ENCODE assay signal across 24 cellular contexts in the genomic region with DNA sequence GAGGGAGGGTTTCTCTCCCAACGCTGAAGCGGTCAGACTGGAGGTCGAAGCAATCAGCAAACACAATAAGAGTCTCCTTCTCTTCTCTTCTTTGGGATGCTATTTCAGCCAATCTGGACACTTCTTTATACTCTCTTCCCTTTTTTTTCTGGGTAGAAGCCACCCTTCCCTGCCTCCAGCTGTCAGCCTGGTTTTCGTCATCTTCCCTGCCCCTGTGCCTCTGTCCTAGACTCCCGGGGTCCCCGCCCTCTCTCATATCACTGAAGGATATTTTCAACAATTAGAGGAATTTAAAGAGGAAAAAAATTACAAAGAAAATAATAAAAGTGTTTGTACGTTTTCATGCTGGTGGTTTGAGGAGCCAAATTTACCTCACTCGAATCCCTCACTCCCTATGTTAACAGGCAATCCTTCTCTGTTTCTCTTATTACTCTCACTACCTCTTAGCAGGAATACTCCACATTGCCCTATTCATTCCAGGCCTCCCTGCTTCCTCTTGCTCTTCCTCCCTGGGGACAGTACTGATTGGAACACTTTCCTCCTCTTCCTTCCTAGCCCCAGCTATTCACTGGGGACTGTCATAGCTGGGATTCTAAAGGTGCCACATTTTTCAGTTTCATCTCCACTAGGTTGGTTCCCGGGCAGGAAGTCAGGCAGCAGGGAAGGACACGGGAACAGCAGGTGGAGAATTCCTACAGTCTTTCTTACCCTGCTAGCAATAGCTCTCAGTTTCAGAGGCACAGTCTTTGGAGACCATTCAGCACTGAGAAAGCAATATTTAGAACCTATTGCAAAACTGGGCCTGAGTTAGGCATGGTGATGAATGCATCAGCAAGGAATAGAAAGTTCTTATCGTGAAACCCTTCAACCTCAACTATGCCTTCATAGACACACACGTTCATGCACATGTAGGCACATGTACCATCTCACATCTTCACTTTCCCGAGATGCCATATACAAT.
"Had no signal": no experiment of that assay in that cellular context is flagged by ENCODE, and none has a peak within 500 bp of the region (broad histone marks: within the 10 kb centered on the region; RNA-seq: fewer than 3 reads in every experiment).

No MANE protein-coding gene starts in this region.

- H3K9me3 ChIP-seq: mucosa of descending colon, tibial nerve had no signal

- H3K9me3 Mint-ChIP-seq: activated B cell treated with CpG ODN at 0.5 μM for 24 hours; activated naive CD8-positive, alpha-beta T cell treated with anti-CD3 and anti-CD28 coated beads for 36 hours; activated T-cell treated with anti-CD3 and anti-CD28 coated beads, Interleukin-2, amount 50 U/mL, for 24 hours; stimulated activated naive CD8-positive, alpha-beta T cell treated with anti-CD3 and anti-CD28 coated beads, Interleukin-15, amount 100 ng/mL, for 72 hours; T-helper 1 cell treated with Interleukin-12 subunit alpha and Interleukin-12 subunit beta and Interleukin-4 antibody, amounts not matched to agents 30 μg/mL and 1 μg/mL, for 36 hours had no signal

- H3K27me3 ChIP-seq: foreskin keratinocyte, tibial nerve had no signal

- ATAC-seq: activated CD4-positive, alpha-beta T cell treated with anti-CD3 and anti-CD28 coated beads for 36 hours; activated T-helper 17 cell treated with anti-CD3 and anti-CD28 coated beads, Interleukin-2, amount 50 U/mL, for 72 hours; foreskin keratinocyte; mucosa of descending colon; stimulated activated effector memory CD8-positive, alpha-beta T cell treated with anti-CD3 and anti-CD28 coated beads, Interleukin-12 subunit alpha, Interleukin-12 subunit beta, amount 100 ng/mL, for 72 hours; stimulated activated naive CD8-positive, alpha-beta T cell treated with anti-CD3 and anti-CD28 coated beads, Interleukin-15, amount 100 ng/mL, for 72 hours had no signal

- H3K4me3 Mint-ChIP-seq: activated B cell treated with CpG ODN at 0.5 μM for 24 hours; activated CD4-positive, alpha-beta T cell treated with anti-CD3 and anti-CD28 coated beads for 36 hours; activated naive CD8-positive, alpha-beta T cell treated with anti-CD3 and anti-CD28 coated beads for 36 hours; activated T-cell treated with anti-CD3 and anti-CD28 coated beads, Interleukin-2, amount 50 U/mL, for 24 hours; activated T-helper 17 cell treated with anti-CD3 and anti-CD28 coated beads, Interleukin-2, amount 50 U/mL, for 72 hours; memory B cell; stimulated activated effector memory CD8-positive, alpha-beta T cell treated with anti-CD3 and anti-CD28 coated beads, Interleukin-12 subunit alpha, Interleukin-12 subunit beta, amount 100 ng/mL, for 72 hours; stimulated activated naive CD8-positive, alpha-beta T cell treated with anti-CD3 and anti-CD28 coated beads, Interleukin-15, amount 100 ng/mL, for 72 hours; T-helper 1 cell treated with Interleukin-12 subunit alpha and Interleukin-12 subunit beta and Interleukin-4 antibody, amounts not matched to agents 30 μg/mL and 1 μg/mL, for 36 hours had no signal

- H3K4me1 ChIP-seq: foreskin keratinocyte had no signal

- H3K27ac Mint-ChIP-seq: activated B cell treated with CpG ODN at 0.5 μM for 24 hours; activated CD4-positive, alpha-beta T cell treated with anti-CD3 and anti-CD28 coated beads for 36 hours; activated naive CD8-positive, alpha-beta T cell treated with anti-CD3 and anti-CD28 coated beads for 36 hours; activated T-cell treated with anti-CD3 and anti-CD28 coated beads, Interleukin-2, amount 50 U/mL, for 24 hours; activated T-helper 17 cell treated with anti-CD3 and anti-CD28 coated beads, Interleukin-2, amount 50 U/mL, for 72 hours; memory B cell; stimulated activated effector memory CD8-positive, alpha-beta T cell treated with anti-CD3 and anti-CD28 coated beads, Interleukin-12 subunit alpha, Interleukin-12 subunit beta, amount 100 ng/mL, for 72 hours; stimulated activated naive CD8-positive, alpha-beta T cell treated with anti-CD3 and anti-CD28 coated beads, Interleukin-15, amount 100 ng/mL, for 72 hours; T-helper 1 cell treated with Interleukin-12 subunit alpha and Interleukin-12 subunit beta and Interleukin-4 antibody, amounts not matched to agents 30 μg/mL and 1 μg/mL, for 36 hours had no signal

- H3K4me1 Mint-ChIP-seq: activated B cell treated with CpG ODN at 0.5 μM for 24 hours; activated CD4-positive, alpha-beta T cell treated with anti-CD3 and anti-CD28 coated beads for 36 hours; activated naive CD8-positive, alpha-beta T cell treated with anti-CD3 and anti-CD28 coated beads for 36 hours; activated T-helper 17 cell treated with anti-CD3 and anti-CD28 coated beads, Interleukin-2, amount 50 U/mL, for 72 hours; memory B cell; stimulated activated effector memory CD8-positive, alpha-beta T cell treated with anti-CD3 and anti-CD28 coated beads, Interleukin-12 subunit alpha, Interleukin-12 subunit beta, amount 100 ng/mL, for 72 hours; stimulated activated naive CD8-positive, alpha-beta T cell treated with anti-CD3 and anti-CD28 coated beads, Interleukin-15, amount 100 ng/mL, for 72 hours had no signal

- H3K27ac ChIP-seq: foreskin keratinocyte, tibial nerve had no signal

- H3K27me3 Mint-ChIP-seq: activated B cell treated with CpG ODN at 0.5 μM for 24 hours; activated CD4-positive, alpha-beta T cell treated with anti-CD3 and anti-CD28 coated beads for 36 hours; activated naive CD8-positive, alpha-beta T cell treated with anti-CD3 and anti-CD28 coated beads for 36 hours; activated T-cell treated with anti-CD3 and anti-CD28 coated beads, Interleukin-2, amount 50 U/mL, for 24 hours; activated T-helper 17 cell treated with anti-CD3 and anti-CD28 coated beads, Interleukin-2, amount 50 U/mL, for 72 hours; stimulated activated naive CD8-positive, alpha-beta T cell treated with anti-CD3 and anti-CD28 coated beads, Interleukin-15, amount 100 ng/mL, for 72 hours had no signal

- H3K4me3 ChIP-seq: mucosa of descending colon, tibial nerve had no signal

- H3K36me3 Mint-ChIP-seq: activated naive CD8-positive, alpha-beta T cell treated with anti-CD3 and anti-CD28 coated beads for 36 hours; memory B cell; stimulated activated effector memory CD8-positive, alpha-beta T cell treated with anti-CD3 and anti-CD28 coated beads, Interleukin-12 subunit alpha, Interleukin-12 subunit beta, amount 100 ng/mL, for 72 hours had no signal

- DNase-seq: activated B cell treated with CpG ODN at 0.5 μM for 24 hours; activated CD4-positive, alpha-beta T cell treated with anti-CD3 and anti-CD28 coated beads for 36 hours; activated CD4-positive, alpha-beta T cell treated with anti-CD3 and anti-CD28 coated beads, Interleukin-2, amount 50 U/mL, for 4 hours; activated CD8-positive, alpha-beta memory T cell treated with anti-CD3 and anti-CD28 coated beads for 24 hours; activated CD8-positive, alpha-beta memory T cell treated with anti-CD3 and anti-CD28 coated beads, Interleukin-2, amount 50 U/mL, for 4 hours; activated naive CD4-positive, alpha-beta T cell; activated naive CD8-positive, alpha-beta T cell treated with anti-CD3 and anti-CD28 coated beads for 36 hours; activated T-cell treated with anti-CD3 and anti-CD28 coated beads, Interleukin-2, amount 50 U/mL, for 24 hours; amniotic stem cell; erythroblast; foreskin keratinocyte; glutamatergic neuron; hypothalamus; mucosa of descending colon; retina; stimulated activated CD4-positive, alpha-beta T cell treated with anti-CD3 and anti-CD28 coated beads, Interleukin-12 subunit alpha, Interleukin-12 subunit beta, amount 100 ng/mL, for 4 hours; stimulated activated CD4-positive, alpha-beta T cell treated with anti-CD3 and anti-CD28 coated beads, Interleukin-1b, Interleukin-23, amount 100 ng/mL, for 48 hours; stimulated activated naive CD8-positive, alpha-beta T cell treated with anti-CD3 and anti-CD28 coated beads, Interleukin-15, amount 100 ng/mL, for 72 hours; T1000 had no signal
